ENCODE assay signal across 21 cellular contexts in genomic region chr10:43282881-43283280, GRCh38. TPM values are rescaled to one million over a fixed set of nuclear protein-coding genes. Genes with fewer than 3 reads are reported as not detected.
DNase-seq lines count a peak whose midpoint lies in the region; ATAC-seq and TF ChIP-seq lines count a peak whose summit lies in the region.
"Had no signal": no experiment of that assay in that cellular context is flagged by ENCODE, and none has a peak within 500 bp of the region (broad histone marks: within the 10 kb centered on the region; RNA-seq: fewer than 3 reads in every experiment).

No MANE protein-coding gene starts in this region.

- H3K4me1 ChIP-seq in GM23248 (ENCODE audit: insufficient read depth) (no peaks in the 10 kb centered on the region), NT2/D1 (ENCODE audit: insufficient read depth, insufficient read length) (peaks cover 7% of the 10 kb centered on the region), neuronal stem cell (ENCODE audit: control insufficient read depth in 2 of 2, insufficient read depth in 1 of 2, low read depth in 1 of 2, low read length in 2 of 2) (no peaks in the 10 kb centered on the region)

- TF ChIP-seq CTCF in epithelial cell of esophagus (IDR thresholded peaks at IDR 0.05; ENCODE audit: insufficient read depth, low read depth, low read length, missing control alignments) = no peak

- H4K20me1 ChIP-seq in GM23248 (ENCODE audit: insufficient read depth) = no peaks in the 10 kb centered on the region

- H3K4me2 ChIP-seq in GM23248 (ENCODE audit: unreplicated experiment) (no peak overlapping the region), neuronal stem cell (ENCODE audit: insufficient read depth, low read length, poor library complexity, severe bottlenecking) (no peak overlapping the region)

- H2AK5ac ChIP-seq in neuronal stem cell (ENCODE audit: low read depth, low read length) = no peak overlapping the region

- no peak overlapping the region for H2BK12ac ChIP-seq in neuronal stem cell (ENCODE audit: low read length)

- H3K18ac ChIP-seq in neuronal stem cell (ENCODE audit: low read length) = no peak overlapping the region

- H3K27me3 ChIP-seq in GM23248 (replicated peaks; ENCODE audit: insufficient read depth) (peaks cover 6% of the 10 kb centered on the region; the same call in 1 of the 2 replicates), NT2/D1 (ENCODE audit: insufficient read depth, insufficient read length) (peaks cover 14% of the 10 kb centered on the region), neuronal stem cell (ENCODE audit: control insufficient read depth in 3 of 3, insufficient read depth in 3 of 3, low read depth in 1 of 3, low read length in 3 of 3) (peaks cover 0 to 5% (median 4%) of the 10 kb centered on the region in 3 experiments)

- H3K23ac ChIP-seq in neuronal stem cell (ENCODE audit: low read depth, low read length, poor library complexity) = peak overlapping the region; percentile 68

- no peaks in the 10 kb centered on the region for H3K36me3 ChIP-seq in GM23248 (ENCODE audit: low read depth)
- H3K36me3 ChIP-seq in NT2/D1 (ENCODE audit: insufficient read depth, insufficient read length, low read length) = no peaks in the 10 kb centered on the region
- no peaks in the 10 kb centered on the region for H3K36me3 ChIP-seq in neuronal stem cell (replicated peaks in 1 of 2; ENCODE audit: control insufficient read depth in 2 of 2, insufficient read depth in 2 of 2, low read length in 2 of 2)
- H3K36me3 ChIP-seq: left lung, prostate gland, upper lobe of right lung had no signal

- H3K9me3 ChIP-seq in GM23248 (ENCODE audit: low read depth) (no peaks in the 10 kb centered on the region), NT2/D1 (ENCODE audit: insufficient read depth, low read length) (no peaks in the 10 kb centered on the region), neuronal stem cell (replicated peaks in 1 of 2; ENCODE audit: control insufficient read depth in 2 of 2, insufficient read depth in 1 of 2, low read depth in 1 of 2, low read length in 2 of 2) (no peaks in the 10 kb centered on the region)
- H3K9me3 ChIP-seq: left lung, prostate gland, upper lobe of right lung had no signal

- no peaks in the 10 kb centered on the region for H3K79me2 ChIP-seq in GM23248 (ENCODE audit: insufficient read depth)

- H3K27ac ChIP-seq in GM23248 = no peak overlapping the region
- H3K27ac ChIP-seq in neuronal stem cell (replicated peaks; ENCODE audit: low read length) = no peak overlapping the region
- H3K27ac ChIP-seq: left lung, prostate gland, upper lobe of right lung had no signal

- no peak for ATAC-seq in GM19463 (IDR thresholded peaks at IDR 0.05; ENCODE audit: unreplicated experiment)
- ATAC-seq: activated CD4-positive, alpha-beta T cell treated with anti-CD3 and anti-CD28 coated beads for 36 hours; left lung; stimulated activated naive CD8-positive, alpha-beta T cell treated with anti-CD3 and anti-CD28 coated beads, Interleukin-15, Interleukin-2, amounts not matched to agents 100 U/mL and 50 U/mL, for 24 hours; upper lobe of right lung had no signal

- H2BK120ac ChIP-seq in neuronal stem cell (ENCODE audit: low read depth, low read length) = no peak overlapping the region

- H3K9me2 ChIP-seq in GM23248 (ENCODE audit: insufficient read depth) = no peaks in the 10 kb centered on the region

- no peaks in the 10 kb centered on the region for H3K79me1 ChIP-seq in neuronal stem cell (ENCODE audit: low read depth, low read length)

- no peak overlapping the region for H2BK5ac ChIP-seq in neuronal stem cell (ENCODE audit: low read length)

- DNase-seq in GM23248 = peak; percentile 28
- peak; percentile 62 for DNase-seq in NT2/D1 (ENCODE audit: low read depth, low spot score)
- DNase-seq in epithelial cell of esophagus (ENCODE audit: low read depth) = peak; percentile 47
- no peak for DNase-seq in neuronal stem cell (ENCODE audit: low spot score)
- no peak for DNase-seq in NCI-H526 treated with DMSO at 0.1 percent for 48 hours (lab: John Stamatoyannopoulos, UW)
- DNase-seq in mucosa of gallbladder (ENCODE audit: low spot score) = no peak
- no peak for DNase-seq in DMS79 treated with DMSO at 0.1 percent for 48 hours (lab: John Stamatoyannopoulos, UW)
- DNase-seq: activated CD4-positive, alpha-beta T cell treated with anti-CD3 and anti-CD28 coated beads for 36 hours; activated CD8-positive, alpha-beta memory T cell treated with anti-CD3 and anti-CD28 coated beads, Interleukin-2, amount 50 U/mL, for 4 hours; activated gamma-delta T cell treated with Interleukin-2 at 50 U/mL for 16 hours; C1 segment of cervical spinal cord; EL; left lung; NCI-H1436; SHP77 treated with DMSO at 0.1 percent for 48 hours; stimulated activated naive CD8-positive, alpha-beta T cell treated with anti-CD3 and anti-CD28 coated beads, Interleukin-15, Interleukin-2, amounts not matched to agents 100 U/mL and 50 U/mL, for 24 hours; T-helper 2 cell; upper lobe of right lung had no signal

- WGBS in GM23248 (ENCODE audit: low coverage in 1 of 2, low lambda C conversion rate in 2 of 2, missing lambda C conversion rate in 2 of 2), 2 experiments = 2 to 3% methylated on average over 14 of the region's 14 CpGs
- no CpG with 5 or more reads among the region's 14 CpGs for WGBS in neuronal stem cell (ENCODE audit: extremely low coverage in 2 of 2, insufficient read length in 2 of 2, insufficient replicate concordance in 1 of 2), 2 donors

- H3F3A ChIP-seq in GM23248 (ENCODE audit: insufficient read depth) = no peaks in the 10 kb centered on the region

- H2AFZ ChIP-seq in GM23248 (no peak overlapping the region), neuronal stem cell (ENCODE audit: low read length) (no peak overlapping the region)

- no peak overlapping the region for H3K4ac ChIP-seq in neuronal stem cell (ENCODE audit: low read length)

- no peak overlapping the region for H4K8ac ChIP-seq in neuronal stem cell (ENCODE audit: low read depth, low read length)

- no peak overlapping the region for H4K91ac ChIP-seq in neuronal stem cell (ENCODE audit: low read depth, low read length, poor library complexity)

- no peak overlapping the region for H3K9ac ChIP-seq in GM23248
- H3K9ac ChIP-seq in NT2/D1 (ENCODE audit: insufficient read length, low read depth) = no peak overlapping the region
- H3K9ac ChIP-seq in neuronal stem cell (ENCODE audit: low read depth, low read length, poor library complexity) = no peak overlapping the region

- no peak overlapping the region for H2BK15ac ChIP-seq in neuronal stem cell (ENCODE audit: low read length)

- H3K4me3 ChIP-seq in GM23248 (no peak overlapping the region), NT2/D1 (ENCODE audit: insufficient read length, low read depth) (no peak overlapping the region), epithelial cell of esophagus (ENCODE audit: low read length) (no peak overlapping the region), neuronal stem cell (ENCODE audit: low read length in 2 of 2) (no peak overlapping the region)
- H3K4me3 ChIP-seq: left lung, prostate gland, upper lobe of right lung had no signal

- in situ Hi-C loops in GM23248 (cut with MboI) = no loop called here

- H3K14ac ChIP-seq in neuronal stem cell (ENCODE audit: low read length) = no peak overlapping the region

RNA-seq across cellular contexts. Expression of gene RASGEF1A, which starts 16.0 kb away (rescaled TPM):
- 0.11 TPM in 1 of 2 replicates, not detected in the other for total RNA-seq in GM23248 (2014; rRNA removed; shearing (Covaris generic))
- polyA plus RNA-seq in GM23248 (2016; fragmentation: Nextera tagmentation; extraction: Ambion mirVana) = 0.28 TPM in 1 of 2 replicates, not detected in the other
- polyA plus RNA-seq in neuronal stem cell (2013, experiment 1 of 2) = 3.5 TPM
- 3.6 TPM for polyA plus RNA-seq in neuronal stem cell (2013, experiment 2 of 2)
- total RNA-seq in mucosa of gallbladder = 4.4 TPM
- total RNA-seq: LHCN-M2 had no signal

Comparison
In these comparisons a context has a peak if more than half of its experiments do, and no peak if none do; other contexts are left out.
1. DNase-seq: peak in GM23248 (single experiment), NT2/D1 (single experiment) and epithelial cell of esophagus (single experiment); none in neuronal stem cell (single experiment), NCI-H526 treated with DMSO at 0.1 percent for 48 hours (single experiment), mucosa of gallbladder (single experiment) and DMS79 treated with DMSO at 0.1 percent for 48 hours (single experiment).